ENCODE assay signal across 9 cellular contexts in the genomic region with DNA sequence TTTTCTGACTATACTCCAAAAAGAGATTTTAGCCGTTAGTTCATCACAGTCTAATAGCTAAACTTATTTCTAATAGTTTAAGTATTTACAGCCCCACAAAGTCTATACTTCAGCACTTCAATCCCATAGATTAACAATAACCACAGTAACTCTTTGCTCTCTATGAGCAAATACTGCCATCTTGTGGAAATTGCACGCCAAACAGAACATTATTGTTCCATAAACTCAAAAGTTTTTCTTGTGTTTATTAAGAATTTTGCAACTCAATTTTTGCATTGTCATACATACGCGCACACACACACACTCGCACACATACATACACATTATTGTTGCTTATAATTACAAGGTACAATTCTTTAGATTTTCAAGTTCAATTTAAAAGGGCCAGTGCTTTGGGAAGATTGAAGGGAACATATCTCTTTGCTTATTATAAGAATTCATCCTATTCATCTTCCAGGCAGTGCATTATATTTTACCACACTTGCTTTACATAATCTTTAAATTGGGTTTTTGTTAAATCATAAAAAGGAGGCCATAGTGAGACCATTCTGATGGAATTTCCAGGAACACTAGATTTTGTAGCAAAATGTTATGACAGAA.
A peak's percentile ranks its signal among the peaks of the same experiment; 100 is the strongest.
DNase-seq lines count a peak whose midpoint lies in the region; ATAC-seq and TF ChIP-seq lines count a peak whose summit lies in the region.
"Had no signal": no experiment of that assay in that cellular context is flagged by ENCODE, and none has a peak within 500 bp of the region (broad histone marks: within the 10 kb centered on the region; RNA-seq: fewer than 3 reads in every experiment).

No MANE protein-coding gene starts in this region.

- no peak overlapping the region for H3K4me3 ChIP-seq in liver (ENCODE audit: low read depth in 1 of 3, low read length in 3 of 3)

- no peaks in the 10 kb centered on the region for H3K4me1 ChIP-seq in liver (ENCODE audit: control insufficient read depth in 4 of 4, insufficient read depth in 4 of 4, low read length in 3 of 4)

- H3K4me3 Mint-ChIP-seq in brain, result no peak overlapping the region
- H3K4me3 Mint-ChIP-seq in activated T-cell treated with anti-CD3 and anti-CD28 coated beads, Interleukin-2, amount 50 U/mL, for 4 hours, result no peak overlapping the region
- H3K4me3 Mint-ChIP-seq: IgD-negative memory B cell had no signal

- H3K36me3 Mint-ChIP-seq in brain, result peaks cover 3% of the 10 kb centered on the region
- H3K36me3 Mint-ChIP-seq in activated T-cell treated with anti-CD3 and anti-CD28 coated beads, Interleukin-2, amount 50 U/mL, for 4 hours (ENCODE audit: insufficient read depth), result no peaks in the 10 kb centered on the region
- H3K36me3 Mint-ChIP-seq: IgD-negative memory B cell had no signal

- ATAC-seq in GM18498 (IDR thresholded peaks at IDR 0.05; ENCODE audit: unreplicated experiment) (peak; percentile 77), HG02943 (IDR thresholded peaks at IDR 0.05; ENCODE audit: low read depth, unreplicated experiment) (peak; percentile 81)
- no peak for ATAC-seq in activated T-cell treated with anti-CD3 and anti-CD28 coated beads, Interleukin-2, amount 50 U/mL, for 4 hours

- whole genome bisulfite sequencing in liver, result 3% methylated on average over 5 of the region's 5 CpGs

- no peak overlapping the region for H3K27ac ChIP-seq in liver (ENCODE audit: low read depth in 1 of 2, low read length in 2 of 2)

- H3K9ac ChIP-seq in liver (ENCODE audit: low read depth in 1 of 2, low read length in 2 of 2), result no peak overlapping the region

- H3K36me3 ChIP-seq in liver (ENCODE audit: control insufficient read depth in 4 of 4, insufficient read depth in 3 of 4, low read depth in 1 of 4, low read length in 3 of 4), result no peaks in the 10 kb centered on the region

- no peaks in the 10 kb centered on the region for H3K9me3 Mint-ChIP-seq in brain
- H3K9me3 Mint-ChIP-seq in activated T-cell treated with anti-CD3 and anti-CD28 coated beads, Interleukin-2, amount 50 U/mL, for 4 hours, result no peaks in the 10 kb centered on the region
- H3K9me3 Mint-ChIP-seq: IgD-negative memory B cell had no signal

- no peaks in the 10 kb centered on the region for H3K9me3 ChIP-seq in liver (ENCODE audit: control insufficient read depth in 4 of 4, low read length in 3 of 4)

- H3K4me1 Mint-ChIP-seq in brain, result peaks cover 19% of the 10 kb centered on the region
- H3K4me1 Mint-ChIP-seq in activated T-cell treated with anti-CD3 and anti-CD28 coated beads, Interleukin-2, amount 50 U/mL, for 4 hours (ENCODE audit: low read depth), result no peaks in the 10 kb centered on the region

- H3K27me3 Mint-ChIP-seq in brain, result no peaks in the 10 kb centered on the region
- H3K27me3 Mint-ChIP-seq in activated T-cell treated with anti-CD3 and anti-CD28 coated beads, Interleukin-2, amount 50 U/mL, for 4 hours (ENCODE audit: low read depth), result peaks cover 5% of the 10 kb centered on the region

- H3K27ac Mint-ChIP-seq in brain, result peak overlapping the region in 2 of 5 experiments; percentile 26 to 29
- H3K27ac Mint-ChIP-seq: IgD-negative memory B cell had no signal

- TF ChIP-seq CTCF in AG09319 (IDR thresholded peaks at IDR 0.05; ENCODE audit: low read depth, low read length), result peak; percentile 74
- peak; percentile 89 to 96 for TF ChIP-seq CTCF in brain (conservative IDR thresholded peaks at IDR 0.05)
- peak; percentile 66 for TF ChIP-seq CTCF in liver (IDR thresholded peaks at IDR 0.05; ENCODE audit: low read depth, low read length, missing input control)

- TF ChIP-seq RAD21 in liver (IDR thresholded peaks at IDR 0.05), result peak; percentile 91 to 92

- H3K27me3 ChIP-seq in liver (ENCODE audit: control insufficient read depth in 4 of 4, insufficient read depth in 4 of 4, low read length in 3 of 4), result peaks cover 0 to 5% (median 0%) of the 10 kb centered on the region in 4 donors

- peak; percentile 14 for DNase-seq in AG09319 (ENCODE audit: extremely low read depth, low read depth)
- DNase-seq in NCI-H2227 (lab: John Stamatoyannopoulos, UW; ENCODE audit: unreplicated experiment), result peak; percentile 67
- no peak for DNase-seq in NCI-H1048 (lab: John Stamatoyannopoulos, UW)
- DNase-seq in activated T-cell treated with anti-CD3 and anti-CD28 coated beads, Interleukin-2, amount 50 U/mL, for 4 hours, result no peak

TF ChIP-seq in liver, 16 proteins besides CTCF, POLR2A, EP300 and RAD21:
- TF ChIP-seq, protein P1, sequence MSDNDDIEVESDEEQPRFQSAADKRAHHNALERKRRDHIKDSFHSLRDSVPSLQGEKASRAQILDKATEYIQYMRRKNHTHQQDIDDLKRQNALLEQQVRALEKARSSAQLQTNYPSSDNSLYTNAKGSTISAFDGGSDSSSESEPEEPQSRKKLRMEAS (IDR thresholded peaks at IDR 0.05), result no peak
- TF ChIP-seq HNF4A (conservative IDR thresholded peaks at IDR 0.05) (no peak), SP1 (IDR thresholded peaks at IDR 0.05) (no peak), GABPA (IDR thresholded peaks at IDR 0.05 in 1 of 2, conservative IDR thresholded peaks at IDR 0.05 in 1 of 2) (no peak)
- TF ChIP-seq, protein P2, sequence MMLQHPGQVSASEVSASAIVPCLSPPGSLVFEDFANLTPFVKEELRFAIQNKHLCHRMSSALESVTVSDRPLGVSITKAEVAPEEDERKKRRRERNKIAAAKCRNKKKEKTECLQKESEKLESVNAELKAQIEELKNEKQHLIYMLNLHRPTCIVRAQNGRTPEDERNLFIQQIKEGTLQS (IDR thresholded peaks at IDR 0.05), result no peak
TF ChIP-seq in liver: peak in this region for 0.

Comparison
In these comparisons a context has a peak if more than half of its experiments do, and no peak if none do; other contexts are left out.
1. DNase-seq: peak in AG09319 (single experiment) and NCI-H2227 (single experiment); none in NCI-H1048 (single experiment) and activated T-cell treated with anti-CD3 and anti-CD28 coated beads, Interleukin-2, amount 50 U/mL, for 4 hours (single experiment).
2. ATAC-seq: peak in GM18498 (single experiment) and HG02943 (single experiment); none in activated T-cell treated with anti-CD3 and anti-CD28 coated beads, Interleukin-2, amount 50 U/mL, for 4 hours (0 of 2).
3. Peak in every context shown above with its lines, with median percentiles within 50 percentile points of each other: CTCF ChIP-seq.